1 cellular context compared by ENCODE assay signal in genomic region chr21:35528109-35529042, GRCh38.
TF ChIP-seq lines count a peak whose summit lies in the region.

No MANE protein-coding gene starts in this region.

TF ChIP-seq in K562, 482 proteins besides CTCF, POLR2A, EP300 and RAD21 (continued from another document):
- TF ChIP-seq NFRKB (IDR thresholded peaks at IDR 0.05; ENCODE audit: low read depth) (no peak), CREB5 (CRISPR knock-in tag; IDR thresholded peaks at IDR 0.05) (no peak), ZNF583 (CRISPR knock-in tag; IDR thresholded peaks at IDR 0.05) (no peak), JUNB (CRISPR knock-in tag; conservative IDR thresholded peaks at IDR 0.05) (no peak), ZNF143 (CRISPR knock-in tag; IDR thresholded peaks at IDR 0.05) (no peak), JUND (IDR thresholded peaks at IDR 0.05; ENCODE audit: borderline replicate concordance, low read depth, low read length) (peak; percentile 14; the same call in 1 of the 2 replicates), JUND (tag; IDR thresholded peaks at IDR 0.05; ENCODE audit: borderline replicate concordance, low read depth, low read length) (no peak), KLF6 (CRISPR knock-in tag; IDR thresholded peaks at IDR 0.05; ENCODE audit: borderline replicate concordance) (no peak), HMG20B (CRISPR knock-in tag; IDR thresholded peaks at IDR 0.05) (no peak), CEBPB (tag; IDR thresholded peaks at IDR 0.05) (peak; percentile 55; the same call in 1 of the 2 replicates), ZNF318 (IDR thresholded peaks at IDR 0.05; ENCODE audit: borderline replicate concordance in 1 of 2, low read depth in 1 of 2) (no peak), DIDO1 (tag; IDR thresholded peaks at IDR 0.05; ENCODE audit: low read depth) (no peak), ZNF407 (IDR thresholded peaks at IDR 0.05; ENCODE audit: low read depth) (no peak), HIVEP1 (CRISPR knock-in tag; IDR thresholded peaks at IDR 0.05) (no peak), KAT2B (IDR thresholded peaks at IDR 0.05; ENCODE audit: low read depth, low read length) (no peak), PKNOX1 (IDR thresholded peaks at IDR 0.05) (0 out of 2 replicates have a peak, but pooled peaks have one; percentile 7), RFX5 (IDR thresholded peaks at IDR 0.05; ENCODE audit: low read depth, low read length) (no peak), VEZF1 (CRISPR knock-in tag; IDR thresholded peaks at IDR 0.05) (0 out of 2 replicates have a peak, but pooled peaks have one; percentile 12), TFE3 (CRISPR knock-in tag; IDR thresholded peaks at IDR 0.05) (no peak), PHF8 (IDR thresholded peaks at IDR 0.05; ENCODE audit: borderline replicate concordance, low read length) (no peak; the same call in 1 of the 2 replicates), ZNF512 (tag; IDR thresholded peaks at IDR 0.05) (no peak), CEBPG (CRISPR knock-in tag; IDR thresholded peaks at IDR 0.05) (no peak), CEBPG (tag; conservative IDR thresholded peaks at IDR 0.05 in 1 of 2, IDR thresholded peaks at IDR 0.05 in 1 of 2) (peak in 1 of 2 experiments; percentile 36; a peak in 1 of 4 replicates), ZEB2 (IDR thresholded peaks at IDR 0.05) (no peak)
TF ChIP-seq in K562: peak in this region for 12.
